ENCODE assay signal across 19 cellular contexts in the genomic region with DNA sequence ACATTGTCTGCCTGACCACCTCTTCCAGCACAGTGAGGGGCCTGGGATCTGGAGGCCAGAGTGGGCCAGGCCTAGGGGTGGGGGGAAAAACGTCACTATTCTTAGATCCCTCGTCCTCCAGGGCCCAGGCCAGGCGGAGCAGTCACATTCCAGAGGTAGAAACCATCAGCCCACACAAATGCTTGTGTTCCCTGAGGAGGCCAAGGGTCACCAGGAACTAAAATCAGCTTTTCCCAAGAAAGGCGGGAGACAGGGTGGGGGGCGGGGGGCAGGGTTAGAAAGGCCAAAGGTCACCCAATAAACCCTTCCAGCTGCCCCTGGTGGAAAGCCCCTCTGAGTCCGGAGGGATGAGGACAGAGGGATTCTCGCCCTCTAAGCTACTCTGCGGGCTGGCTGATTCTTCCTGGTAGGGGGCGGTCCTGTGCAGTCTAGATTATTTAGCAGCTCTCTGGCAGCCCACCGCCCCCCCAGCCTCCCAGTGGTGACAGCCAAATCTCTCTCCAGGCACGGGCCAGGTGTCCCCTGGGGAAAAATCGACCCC. TPM values are rescaled to one million over a fixed set of nuclear protein-coding genes. Genes with fewer than 3 reads are reported as not detected.
DNase-seq lines count a peak whose midpoint lies in the region; ATAC-seq and TF ChIP-seq lines count a peak whose summit lies in the region.
"Had no signal": no experiment of that assay in that cellular context is flagged by ENCODE, and none has a peak within 500 bp of the region (broad histone marks: within the 10 kb centered on the region; RNA-seq: fewer than 3 reads in every experiment).

No MANE protein-coding gene starts in this region.

- intact Hi-C loops in activated CD8-positive, alpha-beta T cell treated with anti-CD3 and anti-CD28 coated beads for 36 hours (cut with micrococcal nuclease) = no loop called here

- H3K4me3 Mint-ChIP-seq in WTC11 = no peak overlapping the region
- no peak overlapping the region for H3K4me3 Mint-ChIP-seq in progenitor cell of endocrine pancreas (ENCODE audit: low read depth)
- no peak overlapping the region for H3K4me3 Mint-ChIP-seq in activated CD8-positive, alpha-beta T cell treated with anti-CD3 and anti-CD28 coated beads for 36 hours
- H3K4me3 Mint-ChIP-seq: activated CD8-positive, alpha-beta memory T cell treated with anti-CD3 and anti-CD28 coated beads, Interleukin-2, amount 10 ng/mL, durations not matched to agents 7 days and 5 days had no signal

- CTCF ChIA-PET in HEK293 (lab: Yijun Ruan, JAX) = interaction anchor here (0.7 to 1.1 kb wide), 3 partner anchors 15 to 58 kb away, joined by 3 read pairs; no protein-coding TSS in a partner anchor
- CTCF ChIA-PET in WTC11 (lab: Charles Lee) = interaction anchor here (0.7 to 3.3 kb wide), 12 partner anchors 10 to 165 kb away, joined by 3 to 31 read pairs (median 4); a partner anchor contains a TSS
- CTCF ChIA-PET in activated CD8-positive, alpha-beta T cell treated with anti-CD3 and anti-CD28 coated beads for 36 hours (lab: Charles Lee) = interaction anchor here (0.6 to 1.2 kb wide), 3 partner anchors 11 to 40 kb away, joined by 3 read pairs; no protein-coding TSS in a partner anchor

- H3K27ac Mint-ChIP-seq in WTC11 = no peak overlapping the region; the same call in 1 of the 2 replicates
- peak overlapping the region; percentile 95 for H3K27ac Mint-ChIP-seq in progenitor cell of endocrine pancreas
- no peak overlapping the region for H3K27ac Mint-ChIP-seq in activated CD8-positive, alpha-beta T cell treated with anti-CD3 and anti-CD28 coated beads for 36 hours
- H3K27ac Mint-ChIP-seq: activated CD8-positive, alpha-beta memory T cell treated with anti-CD3 and anti-CD28 coated beads, Interleukin-2, amount 10 ng/mL, durations not matched to agents 7 days and 5 days had no signal

- H3K9me3 Mint-ChIP-seq in WTC11 (no peaks in the 10 kb centered on the region), progenitor cell of endocrine pancreas (ENCODE audit: low read depth) (no peaks in the 10 kb centered on the region)
- no peaks in the 10 kb centered on the region for H3K9me3 Mint-ChIP-seq in activated CD8-positive, alpha-beta T cell treated with anti-CD3 and anti-CD28 coated beads for 36 hours

- POLR2A ChIA-PET in HEK293 (lab: Yijun Ruan, JAX) (no interaction called here), WTC11 (lab: Charles Lee) (interaction anchor here (1.1 kb wide), 2 partner anchors 24 to 99 kb away, joined by 3 to 4 read pairs; a partner anchor contains a TSS)
- POLR2A ChIA-PET in activated CD8-positive, alpha-beta T cell treated with anti-CD3 and anti-CD28 coated beads for 36 hours (lab: Charles Lee) = no interaction called here

- H3K36me3 ChIP-seq in HEK293 (ENCODE audit: control insufficient read depth in 2 of 2, insufficient read depth in 1 of 2, low read length in 2 of 2) = no peaks in the 10 kb centered on the region
- H3K36me3 ChIP-seq: breast epithelium, upper lobe of left lung had no signal

- peak; percentile 69 for ATAC-seq in WTC11
- ATAC-seq in GM21529 (IDR thresholded peaks at IDR 0.05; ENCODE audit: unreplicated experiment) = no peak
- no peak for ATAC-seq in activated CD8-positive, alpha-beta T cell treated with anti-CD3 and anti-CD28 coated beads for 36 hours
- ATAC-seq: activated CD8-positive, alpha-beta memory T cell treated with anti-CD3 and anti-CD28 coated beads, Interleukin-2, amount 10 ng/mL, durations not matched to agents 7 days and 5 days had no signal

- H3K36me3 Mint-ChIP-seq in WTC11 (no peaks in the 10 kb centered on the region), progenitor cell of endocrine pancreas (ENCODE audit: insufficient read depth) (no peaks in the 10 kb centered on the region)
- H3K36me3 Mint-ChIP-seq in activated CD8-positive, alpha-beta T cell treated with anti-CD3 and anti-CD28 coated beads for 36 hours (ENCODE audit: low read depth) = no peaks in the 10 kb centered on the region
- H3K36me3 Mint-ChIP-seq: activated CD8-positive, alpha-beta memory T cell treated with anti-CD3 and anti-CD28 coated beads, Interleukin-2, amount 10 ng/mL, durations not matched to agents 7 days and 5 days had no signal

- no peaks in the 10 kb centered on the region for H3K4me1 ChIP-seq in HEK293 (ENCODE audit: control insufficient read depth, insufficient read depth, low read length)
- H3K4me1 ChIP-seq: breast epithelium, upper lobe of left lung had no signal

- no peak overlapping the region for H3K27ac ChIP-seq in HEK293 (ENCODE audit: extremely low read depth, low read depth, low read length)
- H3K27ac ChIP-seq: upper lobe of left lung, VCaP had no signal

- no peak overlapping the region for H3K4me3 ChIP-seq in HEK293 (ENCODE audit: low read depth, low read length)
- H3K4me3 ChIP-seq: breast epithelium, upper lobe of left lung had no signal

- H3K4me1 Mint-ChIP-seq in WTC11 (peaks cover 17% of the 10 kb centered on the region), progenitor cell of endocrine pancreas (ENCODE audit: low read depth) (peaks cover 22% of the 10 kb centered on the region)
- no peaks in the 10 kb centered on the region for H3K4me1 Mint-ChIP-seq in activated CD8-positive, alpha-beta T cell treated with anti-CD3 and anti-CD28 coated beads for 36 hours (ENCODE audit: low read depth)
- H3K4me1 Mint-ChIP-seq: activated CD8-positive, alpha-beta memory T cell treated with anti-CD3 and anti-CD28 coated beads, Interleukin-2, amount 10 ng/mL, durations not matched to agents 7 days and 5 days had no signal

- DNase-seq in WTC11 (ENCODE audit: low spot score) (peak; percentile 63), hepatic stellate cell (ENCODE audit: low spot score) (peak; percentile 50), progenitor cell of endocrine pancreas (ENCODE audit: low spot score, unreplicated experiment) (peak; percentile 33), NCI-H2107 (lab: John Stamatoyannopoulos, UW) (no peak), C1 segment of cervical spinal cord (lab: John Stamatoyannopoulos, UW) (no peak)
- no peak for DNase-seq in activated CD8-positive, alpha-beta T cell treated with anti-CD3 and anti-CD28 coated beads for 36 hours
- DNase-seq: activated CD8-positive, alpha-beta memory T cell treated with anti-CD3 and anti-CD28 coated beads, Interleukin-2, amount 10 ng/mL, durations not matched to agents 7 days and 5 days; activated naive CD4-positive, alpha-beta T cell treated with Interleukin-2 at 50 U/mL for 16 hours; kidney glomerular epithelial cell; NCI-H1092; NCI-H446; retina; stimulated activated CD4-positive, alpha-beta T cell treated with anti-CD3 and anti-CD28 coated beads, Interleukin-4, amount 100 ng/mL, for 1 hour; SW 1271; upper lobe of left lung had no signal

- no peaks in the 10 kb centered on the region for H3K27me3 Mint-ChIP-seq in WTC11 (ENCODE audit: low read depth)
- no peaks in the 10 kb centered on the region for H3K27me3 Mint-ChIP-seq in progenitor cell of endocrine pancreas
- H3K27me3 Mint-ChIP-seq in activated CD8-positive, alpha-beta T cell treated with anti-CD3 and anti-CD28 coated beads for 36 hours = no peaks in the 10 kb centered on the region

- TF ChIP-seq CTCF in HEK293 (tag by site-specific recombination; IDR thresholded peaks at IDR 0.05) = no peak
- no peak for TF ChIP-seq CTCF in WTC11 (IDR thresholded peaks at IDR 0.05)
- TF ChIP-seq CTCF in progenitor cell of endocrine pancreas (IDR thresholded peaks at IDR 0.05; ENCODE audit: unreplicated experiment) = peak; percentile 17
- no peak for TF ChIP-seq CTCF in activated CD8-positive, alpha-beta T cell treated with anti-CD3 and anti-CD28 coated beads for 36 hours (IDR thresholded peaks at IDR 0.05)

- H3K9me3 ChIP-seq in HEK293 (ENCODE audit: control insufficient read depth, insufficient read depth, low read depth, low read length) = no peaks in the 10 kb centered on the region
- H3K9me3 ChIP-seq: breast epithelium, upper lobe of left lung had no signal

TF ChIP-seq in WTC11, 78 proteins besides CTCF, POLR2A, EP300 and RAD21:
- TF ChIP-seq RELA (CRISPR knock-in tag; IDR thresholded peaks at IDR 0.05; ENCODE audit: borderline replicate concordance) (no peak), ZNF219 (CRISPR knock-in tag; IDR thresholded peaks at IDR 0.05; ENCODE audit: borderline replicate concordance) (no peak), OVOL2 (CRISPR knock-in tag; IDR thresholded peaks at IDR 0.05; ENCODE audit: borderline replicate concordance) (no peak)
- TF ChIP-seq, protein P1, sequence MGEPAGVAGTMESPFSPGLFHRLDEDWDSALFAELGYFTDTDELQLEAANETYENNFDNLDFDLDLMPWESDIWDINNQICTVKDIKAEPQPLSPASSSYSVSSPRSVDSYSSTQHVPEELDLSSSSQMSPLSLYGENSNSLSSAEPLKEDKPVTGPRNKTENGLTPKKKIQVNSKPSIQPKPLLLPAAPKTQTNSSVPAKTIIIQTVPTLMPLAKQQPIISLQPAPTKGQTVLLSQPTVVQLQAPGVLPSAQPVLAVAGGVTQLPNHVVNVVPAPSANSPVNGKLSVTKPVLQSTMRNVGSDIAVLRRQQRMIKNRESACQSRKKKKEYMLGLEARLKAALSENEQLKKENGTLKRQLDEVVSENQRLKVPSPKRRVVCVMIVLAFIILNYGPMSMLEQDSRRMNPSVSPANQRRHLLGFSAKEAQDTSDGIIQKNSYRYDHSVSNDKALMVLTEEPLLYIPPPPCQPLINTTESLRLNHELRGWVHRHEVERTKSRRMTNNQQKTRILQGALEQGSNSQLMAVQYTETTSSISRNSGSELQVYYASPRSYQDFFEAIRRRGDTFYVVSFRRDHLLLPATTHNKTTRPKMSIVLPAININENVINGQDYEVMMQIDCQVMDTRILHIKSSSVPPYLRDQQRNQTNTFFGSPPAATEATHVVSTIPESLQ (CRISPR knock-in tag; IDR thresholded peaks at IDR 0.05) = no peak

RNA-seq across cellular contexts. Expression of a gene that starts 23.5 kb away (rescaled TPM):
- 0.53 TPM in 1 of 3 replicates, not detected in the others for total RNA-seq in WTC11 (2021)
- not detected in 2 replicates for total RNA-seq in progenitor cell of endocrine pancreas
- total RNA-seq in activated CD8-positive, alpha-beta T cell treated with anti-CD3 and anti-CD28 coated beads for 36 hours = under 1 TPM in 1 of 2 experiments, not detected in 1; 0.29 TPM
- total RNA-seq: activated CD8-positive, alpha-beta memory T cell treated with anti-CD3 and anti-CD28 coated beads, Interleukin-2, amount 10 ng/mL, durations not matched to agents 7 days and 5 days; breast epithelium; upper lobe of left lung had no signal

RNA-seq across cellular contexts. Expression of a gene that starts 23.6 kb away (rescaled TPM):
- 144 to 160 TPM (median 149 TPM) in 3 replicates for total RNA-seq in WTC11 (2021)
- total RNA-seq in progenitor cell of endocrine pancreas = 125 and 130 TPM in 2 replicates
- 100 to 1,000 TPM; 161 to 164 TPM for total RNA-seq in activated CD8-positive, alpha-beta T cell treated with anti-CD3 and anti-CD28 coated beads for 36 hours

Comparison
In these comparisons a context has a peak if more than half of its experiments do, and no peak if none do; other contexts are left out.
1. DNase-seq: peak in WTC11 (single experiment), hepatic stellate cell (single experiment) and progenitor cell of endocrine pancreas (single experiment); none in NCI-H2107 (single experiment), C1 segment of cervical spinal cord (0 of 14) and activated CD8-positive, alpha-beta T cell treated with anti-CD3 and anti-CD28 coated beads for 36 hours (single experiment).